In the genomic region with DNA sequence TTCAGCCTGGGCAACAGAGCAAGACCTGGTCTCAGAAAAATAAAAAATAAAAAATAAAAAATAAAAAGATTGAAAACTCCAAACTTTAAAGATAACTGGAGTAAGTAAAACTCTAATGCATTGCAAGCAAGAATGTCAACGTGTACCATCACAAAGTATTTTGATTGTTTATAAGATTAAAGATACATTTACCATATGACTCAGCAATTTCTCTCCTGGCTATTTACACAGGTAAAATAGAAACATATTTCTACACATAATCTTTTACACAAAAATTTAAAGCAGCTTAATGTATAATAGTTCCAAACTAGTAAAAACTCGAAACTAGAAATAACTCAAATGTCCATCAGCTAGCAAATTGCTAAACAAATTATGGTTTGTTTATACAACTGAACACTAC, we compare ENCODE assay signal across 19 cellular contexts.
DNase-seq lines count a peak whose midpoint lies in the region; ATAC-seq, FAIRE-seq and TF ChIP-seq lines count a peak whose summit lies in the region.
"Had no signal": no experiment of that assay in that cellular context is flagged by ENCODE, and none has a peak within 500 bp of the region (broad histone marks: within the 10 kb centered on the region; RNA-seq: fewer than 3 reads in every experiment).

No MANE protein-coding gene starts in this region.

- H3K4me1 ChIP-seq in HCT116 (ENCODE audit: control insufficient read depth in 1 of 2, insufficient read depth in 2 of 2, low read length in 2 of 2) (no peaks in the 10 kb centered on the region), K562 (replicated peaks in 1 of 2; ENCODE audit: control insufficient read depth in 2 of 2, insufficient read depth in 2 of 2, low read length in 2 of 2) (no peaks in the 10 kb centered on the region)
- H3K4me1 ChIP-seq: BLaER1 treated with 17β-estradiol and CSF1 and Interleukin-3, amounts not matched to agents 10 nM and 100 nM had no signal

- H3K27me3 Mint-ChIP-seq in progenitor cell of endocrine pancreas, result no peaks in the 10 kb centered on the region
- H3K27me3 Mint-ChIP-seq in stimulated activated memory B cell treated with anti-CD40 and anti-IgM and Interleukin-4, amounts not matched to agents 10 μg/mL and 1 μg/mL and 100 μg/mL, for 72 hours, result no peaks in the 10 kb centered on the region
- H3K27me3 Mint-ChIP-seq: B cell had no signal

- H3K27ac ChIP-seq in HCT116 (ENCODE audit: low read depth, low read length) (no peak overlapping the region), K562 (ENCODE audit: extremely low read depth, low read depth, low read length) (no peak overlapping the region)
- H3K27ac ChIP-seq: BLaER1 treated with 17β-estradiol and CSF1 and Interleukin-3, amounts not matched to agents 10 nM and 100 nM; GM23248; KMS-11 had no signal

- TF ChIP-seq POLR2A in HCT116 (IDR thresholded peaks at IDR 0.05; ENCODE audit: borderline replicate concordance, extremely low read depth, insufficient read depth, insufficient read length) (no peak), K562 (conservative IDR thresholded peaks at IDR 0.05) (no peak)

- H4K20me1 ChIP-seq in HCT116 (ENCODE audit: insufficient read depth) (no peaks in the 10 kb centered on the region), K562 (replicated peaks; ENCODE audit: control insufficient read depth, insufficient read depth, low read length) (no peaks in the 10 kb centered on the region)
- H4K20me1 ChIP-seq: BLaER1 treated with 17β-estradiol and CSF1 and Interleukin-3, amounts not matched to agents 10 nM and 100 nM had no signal

- H3K36me3 ChIP-seq in HCT116 (ENCODE audit: control insufficient read depth in 1 of 2, insufficient read depth in 2 of 2, low read length in 2 of 2) (no peaks in the 10 kb centered on the region), K562 (ENCODE audit: control insufficient read depth, insufficient read depth, low read length) (no peaks in the 10 kb centered on the region)
- H3K36me3 ChIP-seq: BLaER1 treated with 17β-estradiol and CSF1 and Interleukin-3, amounts not matched to agents 10 nM and 100 nM had no signal

- no peak for FAIRE-seq in K562 (lab: Jason Lieb, UNC)
- FAIRE-seq: G401.6, GM12891, GM19239, H54, HTR-8/SVneo had no signal

- TF ChIP-seq RAD21 in HCT116 (IDR thresholded peaks at IDR 0.05; ENCODE audit: low read depth), result no peak
- TF ChIP-seq RAD21 in K562 (CRISPR knock-in tag; conservative IDR thresholded peaks at IDR 0.05 in 1 of 2, IDR thresholded peaks at IDR 0.05 in 1 of 2), result no peak

- CTCF ChIA-PET in HCT116 (lab: Charles Lee), result no interaction called here
- CTCF ChIA-PET in K562 (lab: Yijun Ruan, JAX; ENCODE audit: low intra/inter-chr PET ratio), result no interaction called here

- BruUV-seq in HCT116 (replicated peaks; lab: Mats Ljungman, UMichigan) (no TSS peak), K562 (replicated peaks; lab: Mats Ljungman, UMichigan) (no TSS peak)

- no peak for TF ChIP-seq EP300 in K562 (IDR thresholded peaks at IDR 0.05; ENCODE audit: low read length)

- no peaks in the 10 kb centered on the region for H3K9me2 ChIP-seq in HCT116 (ENCODE audit: insufficient read depth)

- ATAC-seq in HCT116, result no peak
- ATAC-seq in K562, result no peak
- ATAC-seq in stimulated activated memory B cell treated with anti-CD40 and anti-IgM and Interleukin-4, amounts not matched to agents 10 μg/mL and 1 μg/mL and 100 μg/mL, for 72 hours, result no peak
- ATAC-seq: CD8-positive, alpha-beta T cell had no signal

- H3K9ac ChIP-seq in HCT116 (ENCODE audit: low read length) (no peak overlapping the region), K562 (ENCODE audit: insufficient read depth in 1 of 2, low read depth in 2 of 2, low read length in 2 of 2) (no peak overlapping the region)
- H3K9ac ChIP-seq: BLaER1 treated with 17β-estradiol and CSF1 and Interleukin-3, amounts not matched to agents 10 nM and 100 nM; GM23248; KMS-11 had no signal

- H3K27ac Mint-ChIP-seq in progenitor cell of endocrine pancreas, result no peak overlapping the region
- H3K27ac Mint-ChIP-seq in stimulated activated memory B cell treated with anti-CD40 and anti-IgM and Interleukin-4, amounts not matched to agents 10 μg/mL and 1 μg/mL and 100 μg/mL, for 72 hours, result no peak overlapping the region
- H3K27ac Mint-ChIP-seq: B cell; CD8-positive, alpha-beta T cell had no signal

- peaks cover 8% of the 10 kb centered on the region for H3K9me3 Mint-ChIP-seq in progenitor cell of endocrine pancreas (ENCODE audit: low read depth)
- peaks cover 3% of the 10 kb centered on the region for H3K9me3 Mint-ChIP-seq in stimulated activated memory B cell treated with anti-CD40 and anti-IgM and Interleukin-4, amounts not matched to agents 10 μg/mL and 1 μg/mL and 100 μg/mL, for 72 hours

- no peak overlapping the region for H3K4me3 Mint-ChIP-seq in progenitor cell of endocrine pancreas (ENCODE audit: low read depth)
- H3K4me3 Mint-ChIP-seq in stimulated activated memory B cell treated with anti-CD40 and anti-IgM and Interleukin-4, amounts not matched to agents 10 μg/mL and 1 μg/mL and 100 μg/mL, for 72 hours, result no peak overlapping the region
- H3K4me3 Mint-ChIP-seq: B cell; CD8-positive, alpha-beta T cell had no signal

- H3K9me3 ChIP-seq in HCT116 (ENCODE audit: control insufficient read depth in 1 of 2, insufficient read depth in 1 of 2, low read depth in 1 of 2, low read length in 2 of 2) (no peaks in the 10 kb centered on the region), K562 (replicated peaks; ENCODE audit: control insufficient read depth, insufficient read depth, low read depth, low read length) (no peaks in the 10 kb centered on the region)
- H3K9me3 ChIP-seq: BLaER1 treated with 17β-estradiol and CSF1 and Interleukin-3, amounts not matched to agents 10 nM and 100 nM had no signal

- H2AFZ ChIP-seq in HCT116 (ENCODE audit: low read depth, low read length, poor library complexity, severe bottlenecking) (peak overlapping the region; percentile 51), K562 (ENCODE audit: low read depth, low read length) (no peak overlapping the region)
- H2AFZ ChIP-seq: GM23248 had no signal

- RAD21 ChIA-PET in HCT116 (lab: Charles Lee; ENCODE audit: low non-redundant PET in 1 of 2, low total read pairs in 2 of 2, uncharacterized antibody in 2 of 2, unreplicated experiment in 2 of 2), result no interaction called here

- in situ Hi-C loops in K562 (cut with MboI), result no loop called here

- POLR2A ChIA-PET in HCT116 (lab: Charles Lee) (no interaction called here), K562 (lab: Yijun Ruan, JAX) (interaction anchor here (0.6 kb wide), 1 partner anchor 447 kb away, joined by 3 read pairs; no protein-coding TSS in a partner anchor)

- peaks cover 23% of the 10 kb centered on the region for H3K4me1 Mint-ChIP-seq in progenitor cell of endocrine pancreas (ENCODE audit: low read depth)
- H3K4me1 Mint-ChIP-seq in stimulated activated memory B cell treated with anti-CD40 and anti-IgM and Interleukin-4, amounts not matched to agents 10 μg/mL and 1 μg/mL and 100 μg/mL, for 72 hours, result no peaks in the 10 kb centered on the region
- H3K4me1 Mint-ChIP-seq: B cell had no signal

- no peaks in the 10 kb centered on the region for H3K79me2 ChIP-seq in HCT116 (ENCODE audit: insufficient read depth, low read length)
- no peaks in the 10 kb centered on the region for H3K79me2 ChIP-seq in K562 (ENCODE audit: control insufficient read depth, insufficient read depth, low read length)

- 16% methylated on average over 2 of the region's 2 CpGs for WGBS in K562 (ENCODE audit: insufficient coverage, low coverage, missing lambda C conversion rate)

- no peak overlapping the region for H3K4me3 ChIP-seq in HCT116 (replicated peaks in 1 of 2; ENCODE audit: low read depth in 1 of 2, low read length in 2 of 2)
- H3K4me3 ChIP-seq in K562, result no peak overlapping the region
- H3K4me3 ChIP-seq: BLaER1 treated with 17β-estradiol and CSF1 and Interleukin-3, amounts not matched to agents 10 nM and 100 nM; GM23248 had no signal

- H3K36me3 Mint-ChIP-seq in progenitor cell of endocrine pancreas (ENCODE audit: insufficient read depth), result no peaks in the 10 kb centered on the region
- H3K36me3 Mint-ChIP-seq in stimulated activated memory B cell treated with anti-CD40 and anti-IgM and Interleukin-4, amounts not matched to agents 10 μg/mL and 1 μg/mL and 100 μg/mL, for 72 hours, result no peaks in the 10 kb centered on the region
- H3K36me3 Mint-ChIP-seq: CD8-positive, alpha-beta T cell had no signal

- peak; percentile 7 for DNase-seq in DMS53 treated with DMSO at 0.1 percent for 48 hours (lab: John Stamatoyannopoulos, UW; ENCODE audit: unreplicated experiment)
- DNase-seq in DMS53 (lab: John Stamatoyannopoulos, UW), result no peak
- DNase-seq in HCT116 (ENCODE audit: low read depth, low spot score), result no peak
- DNase-seq in K562 (ENCODE audit: extremely low read depth in 1 of 4, low spot score in 3 of 4), result no peak
- no peak for DNase-seq in Kasumi-1 (lab: John Stamatoyannopoulos, UW)
- DNase-seq in progenitor cell of endocrine pancreas (ENCODE audit: low spot score, unreplicated experiment), result no peak
- DNase-seq: 8988T; Calu3; CD8-positive, alpha-beta T cell; GM23248 had no signal

- no peak overlapping the region for H3K4me2 ChIP-seq in HCT116 (ENCODE audit: low read length)
- no peak overlapping the region for H3K4me2 ChIP-seq in K562 (ENCODE audit: insufficient read depth, low read length)
- H3K4me2 ChIP-seq: BLaER1 treated with 17β-estradiol and CSF1 and Interleukin-3, amounts not matched to agents 10 nM and 100 nM; KMS-11 had no signal

- H3K27me3 ChIP-seq in HCT116 (ENCODE audit: insufficient read depth, low read length), result no peaks in the 10 kb centered on the region
- H3K27me3 ChIP-seq in K562 (ENCODE audit: control insufficient read depth in 2 of 2, insufficient read depth in 2 of 2, low read length in 2 of 2), result no peaks in the 10 kb centered on the region
- H3K27me3 ChIP-seq: BLaER1 treated with 17β-estradiol and CSF1 and Interleukin-3, amounts not matched to agents 10 nM and 100 nM had no signal

- TF ChIP-seq CTCF in HCT116 (IDR thresholded peaks at IDR 0.05 in 2 of 3, conservative IDR thresholded peaks at IDR 0.05 in 1 of 3; ENCODE audit: borderline replicate concordance in 1 of 3, insufficient read depth in 1 of 3, low read depth in 2 of 3, low read length in 2 of 3), result no peak
- no peak for TF ChIP-seq CTCF in K562 (IDR thresholded peaks at IDR 0.05 in 2 of 3, conservative IDR thresholded peaks at IDR 0.05 in 1 of 3; ENCODE audit: insufficient read depth in 2 of 3, low read depth in 1 of 3, low read length in 3 of 3)
- no peak for TF ChIP-seq CTCF in progenitor cell of endocrine pancreas (IDR thresholded peaks at IDR 0.05; ENCODE audit: unreplicated experiment)

- intact Hi-C loops in HCT116 (cut with micrococcal nuclease), result no loop called here
- intact Hi-C loops in K562 (cut with micrococcal nuclease), result no loop called here

- no peaks in the 10 kb centered on the region for H3K9me1 ChIP-seq in K562 (ENCODE audit: control insufficient read depth, insufficient read depth, low read length)

TF ChIP-seq in HCT116, 20 proteins besides CTCF, POLR2A, EP300 and RAD21 (continues in another document):
- TF ChIP-seq EGR1 (IDR thresholded peaks at IDR 0.05; ENCODE audit: low read depth), result no peak
- TF ChIP-seq POLR2AphosphoS5 (IDR thresholded peaks at IDR 0.05; ENCODE audit: low read depth, low read length), result no peak

TF ChIP-seq in K562, 482 proteins besides CTCF, POLR2A, EP300 and RAD21 (continues in another document):
- TF ChIP-seq C11orf30 (IDR thresholded peaks at IDR 0.05; ENCODE audit: low read depth) (peak; percentile 56; the same call in 1 of the 2 replicates), OTX1 (CRISPR knock-in tag; IDR thresholded peaks at IDR 0.05) (no peak), HDAC1 (IDR thresholded peaks at IDR 0.05) (no peak)
